In the genomic region with DNA sequence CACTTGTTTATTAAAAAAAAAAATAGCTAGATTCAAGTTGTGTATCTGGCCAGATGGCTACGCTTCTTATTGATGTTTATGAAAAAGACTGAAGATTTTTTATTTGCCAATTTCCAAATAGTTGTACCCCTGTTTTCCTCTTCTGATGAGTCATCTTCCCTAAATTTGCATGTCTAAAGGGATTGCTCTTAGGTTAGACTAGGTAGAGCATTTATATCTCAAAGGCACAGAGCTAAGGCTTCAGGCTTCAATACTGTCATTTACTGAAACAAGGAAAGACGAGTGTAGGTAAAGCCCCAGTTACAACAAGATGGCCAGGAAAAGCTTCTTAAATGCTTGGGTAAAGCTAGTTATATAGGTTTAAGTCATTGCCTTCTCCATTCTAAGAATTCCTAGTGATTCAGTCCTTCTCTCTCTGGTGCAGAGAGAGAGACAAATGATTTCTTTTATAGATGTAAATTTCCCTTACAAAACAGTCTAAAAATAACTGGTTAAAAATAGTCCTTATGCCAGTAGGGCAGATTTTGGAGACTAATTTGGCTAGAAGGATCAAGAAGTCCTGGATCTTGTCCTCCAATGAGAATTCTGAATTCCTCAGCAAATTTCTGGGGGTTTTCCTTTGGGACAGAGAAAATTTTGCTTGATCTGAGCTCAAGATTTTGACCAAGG, we compare ENCODE assay signal across 24 cellular contexts. TPM values are rescaled to one million over a fixed set of nuclear protein-coding genes. Genes with fewer than 3 reads are reported as not detected.
DNase-seq lines count a peak whose midpoint lies in the region; ATAC-seq, FAIRE-seq and TF ChIP-seq lines count a peak whose summit lies in the region.
"Had no signal": no experiment of that assay in that cellular context is flagged by ENCODE, and none has a peak within 500 bp of the region (broad histone marks: within the 10 kb centered on the region; RNA-seq: fewer than 3 reads in every experiment).

No MANE protein-coding gene starts in this region.

- no peak overlapping the region for H2BK5ac ChIP-seq in H9 (ENCODE audit: insufficient read length, low read length)

- no peaks in the 10 kb centered on the region for H3K36me3 ChIP-seq in astrocyte (ENCODE audit: insufficient read depth, low read length)
- no peaks in the 10 kb centered on the region for H3K36me3 ChIP-seq in right lobe of liver
- H3K36me3 ChIP-seq: lower lobe of right lung, suprapubic skin, vagina had no signal

- no peak for TF ChIP-seq CTCF in activated CD8-positive, alpha-beta T cell treated with anti-CD3 and anti-CD28 coated beads for 36 hours (IDR thresholded peaks at IDR 0.05)
- no peak for TF ChIP-seq CTCF in H9 (conservative IDR thresholded peaks at IDR 0.05)
- no peak for TF ChIP-seq CTCF in astrocyte (IDR thresholded peaks at IDR 0.05; ENCODE audit: insufficient read depth, low read depth, low read length)
- TF ChIP-seq CTCF in right lobe of liver (IDR thresholded peaks at IDR 0.05) = no peak

- H3K27ac Mint-ChIP-seq in activated CD8-positive, alpha-beta T cell treated with anti-CD3 and anti-CD28 coated beads for 36 hours = peak overlapping the region; percentile 30
- no peak overlapping the region for H3K27ac Mint-ChIP-seq in activated CD8-positive, alpha-beta T cell treated with anti-CD3 and anti-CD28 coated beads, Interleukin-2, amount 10 ng/mL, durations not matched to agents 7 days and 5 days
- H3K27ac Mint-ChIP-seq in H9 (peak overlapping the region in 2 of 3 experiments; percentile 23 to 78; a peak in 4 of 7 replicates), astrocyte (ENCODE audit: unreplicated experiment) (no peak overlapping the region), immature natural killer cell (peak overlapping the region in 5 of 6 donors; percentile 26 to 66 (median 60))
- H3K27ac Mint-ChIP-seq in activated CD4-positive, alpha-beta memory T cell treated with anti-CD3 and anti-CD28 coated beads for 36 hours = no peak overlapping the region
- H3K27ac Mint-ChIP-seq: HFFc6 had no signal

- H3K4me1 Mint-ChIP-seq in activated CD8-positive, alpha-beta T cell treated with anti-CD3 and anti-CD28 coated beads for 36 hours (ENCODE audit: low read depth) = peaks cover 69% of the 10 kb centered on the region
- H3K4me1 Mint-ChIP-seq in activated CD8-positive, alpha-beta T cell treated with anti-CD3 and anti-CD28 coated beads, Interleukin-2, amount 10 ng/mL, durations not matched to agents 7 days and 5 days (ENCODE audit: low read depth) = peaks cover 63% of the 10 kb centered on the region
- H3K4me1 Mint-ChIP-seq in H9 (peaks cover 29 to 36% of the 10 kb centered on the region in 2 experiments), astrocyte (ENCODE audit: low read depth, unreplicated experiment) (peaks cover 18% of the 10 kb centered on the region), immature natural killer cell (peaks cover 54 to 87% of the 10 kb centered on the region in 2 donors)
- peaks cover 57% of the 10 kb centered on the region for H3K4me1 Mint-ChIP-seq in activated CD4-positive, alpha-beta memory T cell treated with anti-CD3 and anti-CD28 coated beads for 36 hours (ENCODE audit: low read depth)

- CTCF ChIA-PET in activated CD8-positive, alpha-beta T cell treated with anti-CD3 and anti-CD28 coated beads for 36 hours (lab: Charles Lee) = interaction anchor here (1.0 to 1.6 kb wide), 6 partner anchors 8 to 401 kb away, joined by 3 to 6 read pairs (median 4); no protein-coding TSS in a partner anchor
- CTCF ChIA-PET in activated CD8-positive, alpha-beta T cell treated with anti-CD3 and anti-CD28 coated beads, Interleukin-2, amount 10 ng/mL, durations not matched to agents 7 days and 5 days (lab: Charles Lee) = interaction anchor here (0.7 to 2.0 kb wide), 7 partner anchors 8 to 646 kb away, joined by 3 to 7 read pairs (median 4); partner anchors contain the start of gene LEMD3
- CTCF ChIA-PET in activated CD4-positive, alpha-beta memory T cell treated with anti-CD3 and anti-CD28 coated beads for 36 hours (lab: Charles Lee) = interaction anchor here (0.5 to 1.5 kb wide), 3 partner anchors 14 to 310 kb away, joined by 3 to 5 read pairs (median 4); no protein-coding TSS in a partner anchor

- no peak overlapping the region for H3K4me3 ChIP-seq in astrocyte (ENCODE audit: insufficient read depth, low read depth, low read length)
- no peak overlapping the region for H3K4me3 ChIP-seq in right lobe of liver
- H3K4me3 ChIP-seq: BLaER1, lower lobe of right lung, suprapubic skin, vagina had no signal

- POLR2A ChIA-PET in activated CD8-positive, alpha-beta T cell treated with anti-CD3 and anti-CD28 coated beads for 36 hours (lab: Charles Lee) = interaction anchor here (0.5 to 1.9 kb wide), 2 partner anchors 26 to 974 kb away, joined by 3 to 9 read pairs; partner anchors contain the start of genes LEMD3 and TMBIM4
- POLR2A ChIA-PET in activated CD8-positive, alpha-beta T cell treated with anti-CD3 and anti-CD28 coated beads, Interleukin-2, amount 10 ng/mL, durations not matched to agents 7 days and 5 days (lab: Charles Lee) = no interaction called here
- POLR2A ChIA-PET in activated CD4-positive, alpha-beta memory T cell treated with anti-CD3 and anti-CD28 coated beads for 36 hours (lab: Charles Lee) = interaction anchor here (0.6 to 1.5 kb wide), 2 partner anchors 26 to 1107 kb away, joined by 3 read pairs; partner anchors contain the start of genes HELB and LEMD3

- H3K56ac ChIP-seq in H9 (ENCODE audit: insufficient read length, low read depth, low read length) = no peak overlapping the region

- no peaks in the 10 kb centered on the region for H3K27me3 Mint-ChIP-seq in activated CD8-positive, alpha-beta T cell treated with anti-CD3 and anti-CD28 coated beads for 36 hours
- H3K27me3 Mint-ChIP-seq in activated CD8-positive, alpha-beta T cell treated with anti-CD3 and anti-CD28 coated beads, Interleukin-2, amount 10 ng/mL, durations not matched to agents 7 days and 5 days (ENCODE audit: low read depth) = no peaks in the 10 kb centered on the region
- H3K27me3 Mint-ChIP-seq in H9 (ENCODE audit: low read depth) = no peaks in the 10 kb centered on the region
- no peaks in the 10 kb centered on the region for H3K27me3 Mint-ChIP-seq in astrocyte (ENCODE audit: low read depth, unreplicated experiment)
- H3K27me3 Mint-ChIP-seq in immature natural killer cell (ENCODE audit: low read depth in 3 of 3) = no peaks in the 10 kb centered on the region
- no peaks in the 10 kb centered on the region for H3K27me3 Mint-ChIP-seq in activated CD4-positive, alpha-beta memory T cell treated with anti-CD3 and anti-CD28 coated beads for 36 hours

- no peak overlapping the region for H2AK5ac ChIP-seq in H9 (ENCODE audit: insufficient read length, low read length)

- H3K4me1 ChIP-seq in H9 (ENCODE audit: insufficient read depth, low read length) (peaks cover 3% of the 10 kb centered on the region; the same call in 1 of the 2 replicates), astrocyte (ENCODE audit: insufficient read depth, low read length) (peaks cover 5% of the 10 kb centered on the region), right lobe of liver (no peaks in the 10 kb centered on the region)
- H3K4me1 ChIP-seq: lower lobe of right lung, suprapubic skin had no signal

- H3K9ac ChIP-seq in H9 (ENCODE audit: extremely low read depth, insufficient read length, low read length) = no peak overlapping the region
- H3K9ac ChIP-seq in astrocyte (ENCODE audit: low read length) = no peak overlapping the region
- H3K9ac ChIP-seq: BLaER1 had no signal

- no peak overlapping the region for H3K4ac ChIP-seq in H9 (ENCODE audit: low read depth, low read length)

- no peak for ATAC-seq in activated CD8-positive, alpha-beta T cell treated with anti-CD3 and anti-CD28 coated beads for 36 hours
- no peak for ATAC-seq in activated CD8-positive, alpha-beta T cell treated with anti-CD3 and anti-CD28 coated beads, Interleukin-2, amount 10 ng/mL, durations not matched to agents 7 days and 5 days
- no peak for ATAC-seq in right lobe of liver
- ATAC-seq: lower lobe of right lung had no signal

- H3K23me2 ChIP-seq in H9 (ENCODE audit: insufficient read length, low read depth, low read length, poor library complexity, severe bottlenecking) = no peaks in the 10 kb centered on the region

- no peak overlapping the region for H2BK12ac ChIP-seq in H9 (ENCODE audit: insufficient read length, low read depth, low read length)

- H4K20me1 ChIP-seq in H9 (ENCODE audit: control insufficient read depth, insufficient read depth, insufficient read length) (no peaks in the 10 kb centered on the region), astrocyte (ENCODE audit: insufficient read depth, low read length) (peaks cover 70% of the 10 kb centered on the region)
- H4K20me1 ChIP-seq: BLaER1 had no signal

- peaks cover 64% of the 10 kb centered on the region for H3K36me3 Mint-ChIP-seq in activated CD8-positive, alpha-beta T cell treated with anti-CD3 and anti-CD28 coated beads for 36 hours (ENCODE audit: low read depth)
- peaks cover 71% of the 10 kb centered on the region for H3K36me3 Mint-ChIP-seq in activated CD8-positive, alpha-beta T cell treated with anti-CD3 and anti-CD28 coated beads, Interleukin-2, amount 10 ng/mL, durations not matched to agents 7 days and 5 days (ENCODE audit: low read depth)
- H3K36me3 Mint-ChIP-seq in H9 (ENCODE audit: insufficient read depth in 1 of 3, low read depth in 3 of 3) = peaks cover 10 to 18% (median 14%) of the 10 kb centered on the region in 3 experiments; a peak in 5 of 7 replicates
- peaks cover 2% of the 10 kb centered on the region for H3K36me3 Mint-ChIP-seq in astrocyte (ENCODE audit: low read depth, unreplicated experiment)
- H3K36me3 Mint-ChIP-seq in immature natural killer cell = peaks cover 5 to 12% (median 7%) of the 10 kb centered on the region in 3 donors
- H3K36me3 Mint-ChIP-seq in activated CD4-positive, alpha-beta memory T cell treated with anti-CD3 and anti-CD28 coated beads for 36 hours = peaks cover 51% of the 10 kb centered on the region

- intact Hi-C loops in activated CD8-positive, alpha-beta T cell treated with anti-CD3 and anti-CD28 coated beads for 36 hours (cut with micrococcal nuclease) = no loop called here
- intact Hi-C loops in activated CD4-positive, alpha-beta memory T cell treated with anti-CD3 and anti-CD28 coated beads for 36 hours (cut with micrococcal nuclease) = no loop called here
- intact Hi-C loops in right lobe of liver (cut with DNase I) = no loop called here

- H3K14ac ChIP-seq in H9 (ENCODE audit: insufficient read depth, low read length) = no peak overlapping the region

- no peaks in the 10 kb centered on the region for H3K9me3 ChIP-seq in H9 (ENCODE audit: control insufficient read depth, low read depth, low read length)
- H3K9me3 ChIP-seq in astrocyte (ENCODE audit: insufficient read depth, low read depth, low read length) = no peaks in the 10 kb centered on the region
- no peaks in the 10 kb centered on the region for H3K9me3 ChIP-seq in right lobe of liver
- H3K9me3 ChIP-seq: lower lobe of right lung, vagina had no signal

- H3K9me3 Mint-ChIP-seq in activated CD8-positive, alpha-beta T cell treated with anti-CD3 and anti-CD28 coated beads for 36 hours = peaks cover 28% of the 10 kb centered on the region
- peaks cover 25% of the 10 kb centered on the region for H3K9me3 Mint-ChIP-seq in activated CD8-positive, alpha-beta T cell treated with anti-CD3 and anti-CD28 coated beads, Interleukin-2, amount 10 ng/mL, durations not matched to agents 7 days and 5 days (ENCODE audit: insufficient read depth)
- peaks cover 3 to 4% of the 10 kb centered on the region in 2 experiments; a peak in 3 of 5 replicates for H3K9me3 Mint-ChIP-seq in H9
- peaks cover 12% of the 10 kb centered on the region for H3K9me3 Mint-ChIP-seq in astrocyte (ENCODE audit: unreplicated experiment)
- H3K9me3 Mint-ChIP-seq in immature natural killer cell = peaks cover 0 to 7% (median 1%) of the 10 kb centered on the region in 6 donors
- H3K9me3 Mint-ChIP-seq in activated CD4-positive, alpha-beta memory T cell treated with anti-CD3 and anti-CD28 coated beads for 36 hours = peaks cover 18% of the 10 kb centered on the region
- H3K9me3 Mint-ChIP-seq: HFFc6 had no signal

- H3K79me1 ChIP-seq in H9 (ENCODE audit: insufficient read depth, low read depth, low read length, poor library complexity, severe bottlenecking) = peaks cover 3% of the 10 kb centered on the region

- DNase-seq in activated CD8-positive, alpha-beta T cell treated with anti-CD3 and anti-CD28 coated beads for 36 hours = no peak
- no peak for DNase-seq in activated CD8-positive, alpha-beta T cell treated with anti-CD3 and anti-CD28 coated beads, Interleukin-2, amount 10 ng/mL, durations not matched to agents 7 days and 5 days
- DNase-seq in H9 = no peak
- no peak for DNase-seq in astrocyte (ENCODE audit: low read depth)
- no peak for DNase-seq in immature natural killer cell
- DNase-seq in SW480 (ENCODE audit: low spot score) = no peak
- DNase-seq in activated CD4-positive, alpha-beta memory T cell treated with anti-CD3 and anti-CD28 coated beads for 36 hours = no peak
- no peak for DNase-seq in right lobe of liver
- DNase-seq: 8988T; activated naive CD4-positive, alpha-beta T cell treated with Interleukin-2 at 50 U/mL for 16 hours; activated T-cell treated with anti-CD3 and anti-CD28 coated beads for 4 hours; glutamatergic neuron; HFFc6; lower lobe of right lung; NCI-H1436; NCI-H2171; NCI-H526; retina; SHP77; stimulated activated CD4-positive, alpha-beta T cell treated with anti-CD3 and anti-CD28 coated beads, Interleukin-15, amount 100 ng/mL, for 24 hours; T-helper 1 cell had no signal

- H3K18ac ChIP-seq in H9 (ENCODE audit: insufficient read length, low read depth, low read length) = no peak overlapping the region

- WGBS in H9 (ENCODE audit: extremely low coverage, insufficient read length, low lambda C conversion rate) = no CpG with 5 or more reads among the region's 2 CpGs
- WGBS in right lobe of liver (ENCODE audit: insufficient coverage, low coverage, low lambda C conversion rate, missing lambda C conversion rate) = 97% methylated on average over 2 of the region's 2 CpGs

- no peak overlapping the region for H2BK20ac ChIP-seq in H9 (ENCODE audit: low read depth, low read length, poor library complexity, severe bottlenecking)

- H4K5ac ChIP-seq in H9 (ENCODE audit: insufficient read length, low read depth, low read length) = no peak overlapping the region

- H3K27me3 ChIP-seq in H9 (ENCODE audit: insufficient read depth, low read length) (no peaks in the 10 kb centered on the region), astrocyte (ENCODE audit: insufficient read depth, low read length) (no peaks in the 10 kb centered on the region), right lobe of liver (no peaks in the 10 kb centered on the region)
- H3K27me3 ChIP-seq: BLaER1, suprapubic skin, vagina had no signal

- no peak overlapping the region for H2BK15ac ChIP-seq in H9 (ENCODE audit: low read depth, low read length)

- H3K27ac ChIP-seq in H9 (ENCODE audit: insufficient read length, low read depth, low read length) = no peak overlapping the region
- H3K27ac ChIP-seq in astrocyte (ENCODE audit: low read depth, low read length) = no peak overlapping the region
- H3K27ac ChIP-seq in right lobe of liver = no peak overlapping the region
- H3K27ac ChIP-seq: BLaER1, lower lobe of right lung, suprapubic skin, vagina had no signal

- H2AFZ ChIP-seq in H9 (ENCODE audit: low read length) (no peak overlapping the region), astrocyte (ENCODE audit: low read depth, low read length) (no peak overlapping the region)

- no peak overlapping the region for H4K8ac ChIP-seq in H9 (replicated peaks; ENCODE audit: insufficient read length, low read depth, low read length)

- H4K91ac ChIP-seq in H9 (ENCODE audit: insufficient read length, low read depth, low read length) = no peak overlapping the region

- H3K4me2 ChIP-seq in H9 (ENCODE audit: insufficient read depth, insufficient read length, low read length) (peak overlapping the region; percentile 48), astrocyte (ENCODE audit: low read length) (no peak overlapping the region)
- H3K4me2 ChIP-seq: BLaER1 had no signal

- no peak overlapping the region for H3K23ac ChIP-seq in H9 (ENCODE audit: insufficient read length, low read depth, low read length)

- no peak overlapping the region for H3K4me3 Mint-ChIP-seq in activated CD8-positive, alpha-beta T cell treated with anti-CD3 and anti-CD28 coated beads for 36 hours
- H3K4me3 Mint-ChIP-seq in activated CD8-positive, alpha-beta T cell treated with anti-CD3 and anti-CD28 coated beads, Interleukin-2, amount 10 ng/mL, durations not matched to agents 7 days and 5 days = no peak overlapping the region
- H3K4me3 Mint-ChIP-seq in H9 (no peak overlapping the region), astrocyte (ENCODE audit: unreplicated experiment) (no peak overlapping the region), immature natural killer cell (no peak overlapping the region)
- H3K4me3 Mint-ChIP-seq in activated CD4-positive, alpha-beta memory T cell treated with anti-CD3 and anti-CD28 coated beads for 36 hours = no peak overlapping the region
- H3K4me3 Mint-ChIP-seq: HFFc6 had no signal

- FAIRE-seq in astrocyte (lab: Jason Lieb, UNC) = peak; percentile 65

- TF ChIP-seq POLR2A in right lobe of liver (IDR thresholded peaks at IDR 0.05) = no peak

- peaks cover 13% of the 10 kb centered on the region; the same call in 1 of the 2 replicates for H3K79me2 ChIP-seq in H9 (ENCODE audit: insufficient read depth, low read length)
- peaks cover 86% of the 10 kb centered on the region for H3K79me2 ChIP-seq in astrocyte (ENCODE audit: insufficient read depth, low read length)

- no peak overlapping the region for H2BK120ac ChIP-seq in H9 (ENCODE audit: low read depth, low read length, poor library complexity, severe bottlenecking)

- H3T11ph ChIP-seq in H9 (ENCODE audit: low read length) = no peak overlapping the region

RNA-seq across cellular contexts. Expression of gene LEMD3, which starts 26.1 kb away (rescaled TPM):
- total RNA-seq in activated CD8-positive, alpha-beta T cell treated with anti-CD3 and anti-CD28 coated beads for 36 hours = 10 to 100 TPM; 19.5 to 23.2 TPM
- total RNA-seq in activated CD8-positive, alpha-beta T cell treated with anti-CD3 and anti-CD28 coated beads, Interleukin-2, amount 10 ng/mL, durations not matched to agents 7 days and 5 days = 10 to 100 TPM; 35.9 to 36.1 TPM
- total RNA-seq in H9 (2021) = 38.1 and 38.3 TPM in 2 replicates
- total RNA-seq in astrocyte = 20.9 and 21.8 TPM in 2 replicates
- 10 to 100 TPM; 19.0 to 44.3 (median 26.8) TPM for polyA plus RNA-seq in immature natural killer cell
- 10 to 100 TPM; 16.5 to 19.5 TPM for total RNA-seq in activated CD4-positive, alpha-beta memory T cell treated with anti-CD3 and anti-CD28 coated beads for 36 hours
- 10 to 100 TPM in 4 of 6 experiments, 1 to 10 TPM in 2; 8.6 to 19.0 (median 11.6) TPM for total RNA-seq in right lobe of liver

Comparison
In these comparisons a context has a peak if more than half of its experiments do, and no peak if none do; other contexts are left out.
1. H3K27ac Mint-ChIP-seq: peak in activated CD8-positive, alpha-beta T cell treated with anti-CD3 and anti-CD28 coated beads for 36 hours (single experiment), H9 (2 of 3) and immature natural killer cell (5 of 6); none in activated CD8-positive, alpha-beta T cell treated with anti-CD3 and anti-CD28 coated beads, Interleukin-2, amount 10 ng/mL, durations not matched to agents 7 days and 5 days (single experiment), astrocyte (single experiment) and activated CD4-positive, alpha-beta memory T cell treated with anti-CD3 and anti-CD28 coated beads for 36 hours (single experiment).